Comparison of ENCODE assay signal across 16 cellular contexts in genomic region chr11:96470521-96470920, GRCh38.
DNase-seq lines count a peak whose midpoint lies in the region; ATAC-seq, FAIRE-seq and TF ChIP-seq lines count a peak whose summit lies in the region.
"Had no signal": no experiment of that assay in that cellular context is flagged by ENCODE, and none has a peak within 500 bp of the region (broad histone marks: within the 10 kb centered on the region; RNA-seq: fewer than 3 reads in every experiment).

No MANE protein-coding gene starts in this region.

- no peaks in the 10 kb centered on the region for H3K4me1 Mint-ChIP-seq in neural crest cell
- H3K4me1 Mint-ChIP-seq: CD14-positive monocyte; CD8-positive, alpha-beta memory T cell had no signal

- H3K9me3 Mint-ChIP-seq in neural crest cell = peaks cover 8% of the 10 kb centered on the region

- H3K36me3 Mint-ChIP-seq in neural crest cell (ENCODE audit: low read depth) = no peaks in the 10 kb centered on the region
- H3K36me3 Mint-ChIP-seq: CD14-positive monocyte had no signal

- in situ Hi-C loops in K562 (cut with MboI) = loop anchor here (25.0 kb wide), 1 partner anchor 817 kb away; no protein-coding TSS in a partner anchor

- no peak overlapping the region for H3K4me2 ChIP-seq in K562 (ENCODE audit: insufficient read depth, low read length)
- H3K4me2 ChIP-seq: A549, GM23338 had no signal

- no peak for TF ChIP-seq POLR2A in K562 (conservative IDR thresholded peaks at IDR 0.05)

- no peaks in the 10 kb centered on the region for H3K27me3 ChIP-seq in K562 (ENCODE audit: control insufficient read depth in 2 of 2, insufficient read depth in 2 of 2, low read length in 2 of 2)

- H3K27ac Mint-ChIP-seq in neural crest cell (ENCODE audit: unreplicated experiment) = peak overlapping the region; percentile 45
- H3K27ac Mint-ChIP-seq: CD14-positive monocyte, GM23338 had no signal

- H2AFZ ChIP-seq in K562 (ENCODE audit: low read depth, low read length) = no peak overlapping the region
- H2AFZ ChIP-seq: GM23338 had no signal

- H4K20me1 ChIP-seq in K562 (replicated peaks; ENCODE audit: control insufficient read depth, insufficient read depth, low read length) = no peaks in the 10 kb centered on the region

- H3K9me3 ChIP-seq in K562 (replicated peaks; ENCODE audit: control insufficient read depth, insufficient read depth, low read depth, low read length) = peaks cover 6% of the 10 kb centered on the region
- H3K9me3 ChIP-seq: A549 had no signal

- peaks cover 3% of the 10 kb centered on the region for H3K27me3 Mint-ChIP-seq in neural crest cell (ENCODE audit: low read depth)

- BruUV-seq in K562 (replicated peaks; lab: Mats Ljungman, UMichigan) = no TSS peak

- TF ChIP-seq EP300 in K562 (IDR thresholded peaks at IDR 0.05; ENCODE audit: low read length) = no peak

- peaks cover 0 to 3% of the 10 kb centered on the region in 2 experiments; a peak in 1 of 5 replicates for H3K4me1 ChIP-seq in K562 (replicated peaks in 1 of 2; ENCODE audit: control insufficient read depth in 2 of 2, insufficient read depth in 2 of 2, low read length in 2 of 2)
- H3K4me1 ChIP-seq: A549, Caco-2 had no signal

- DNase-seq in HCEC 1CT = peak; percentile 8
- DNase-seq in NCI-H226 = peak; percentile 7
- DNase-seq in K562 (ENCODE audit: extremely low read depth in 1 of 4, low spot score in 3 of 4) = no peak
- DNase-seq in neural crest cell (ENCODE audit: low read depth, low spot score) = no peak
- no peak for DNase-seq in NAMALWA (ENCODE audit: low spot score)
- no peak for DNase-seq in AG20443 (ENCODE audit: low spot score)
- no peak for DNase-seq in posterior cingulate gyrus
- DNase-seq: Caco-2; CD8-positive, alpha-beta memory T cell; DND-41; H7; IMR-90 had no signal

- no peak overlapping the region for H3K4me3 Mint-ChIP-seq in neural crest cell
- H3K4me3 Mint-ChIP-seq: CD14-positive monocyte; CD8-positive, alpha-beta memory T cell; GM23338 had no signal

- intact Hi-C loops in K562 (cut with micrococcal nuclease) (no loop called here), posterior cingulate gyrus (cut with DNase I) (no loop called here)

- ATAC-seq in K562 (no peak), GM21717 (IDR thresholded peaks at IDR 0.05; ENCODE audit: unreplicated experiment) (no peak)
- ATAC-seq: A549, GM23338 had no signal

- FAIRE-seq in K562 (lab: Jason Lieb, UNC) = no peak
- FAIRE-seq: A549 had no signal

- H3K4me3 ChIP-seq in K562 = no peak overlapping the region
- H3K4me3 ChIP-seq: A549, GM23338 had no signal

- H3K27ac ChIP-seq in K562 (ENCODE audit: extremely low read depth, low read depth, low read length) = no peak overlapping the region
- H3K27ac ChIP-seq: A549 had no signal

- no peak overlapping the region for H3K9ac ChIP-seq in K562 (ENCODE audit: insufficient read depth in 1 of 2, low read depth in 2 of 2, low read length in 2 of 2)

- POLR2A ChIA-PET in K562 (lab: Yijun Ruan, JAX) = interaction anchor here (1.2 kb wide), 1 partner anchor 13 kb away, joined by 3 read pairs; no protein-coding TSS in a partner anchor

- TF ChIP-seq CTCF in K562 (IDR thresholded peaks at IDR 0.05 in 2 of 3, conservative IDR thresholded peaks at IDR 0.05 in 1 of 3; ENCODE audit: insufficient read depth in 2 of 3, low read depth in 1 of 3, low read length in 3 of 3) (no peak), neural crest cell (conservative IDR thresholded peaks at IDR 0.05) (no peak)

- no peaks in the 10 kb centered on the region for H3K9me1 ChIP-seq in K562 (ENCODE audit: control insufficient read depth, insufficient read depth, low read length)

- H3K79me2 ChIP-seq in K562 (ENCODE audit: control insufficient read depth, insufficient read depth, low read length) = no peaks in the 10 kb centered on the region

- WGBS in K562 (ENCODE audit: insufficient coverage, low coverage, missing lambda C conversion rate) = 20% methylated on average over 1 of the region's 1 CpG

- CTCF ChIA-PET in K562 (lab: Yijun Ruan, JAX; ENCODE audit: low intra/inter-chr PET ratio) = no interaction called here

- H3K36me3 ChIP-seq in K562 (ENCODE audit: control insufficient read depth, insufficient read depth, low read length) = no peaks in the 10 kb centered on the region

- TF ChIP-seq RAD21 in K562 (CRISPR knock-in tag; conservative IDR thresholded peaks at IDR 0.05 in 1 of 2, IDR thresholded peaks at IDR 0.05 in 1 of 2) = no peak

TF ChIP-seq in K562, 482 proteins besides CTCF, POLR2A, EP300 and RAD21:
- TF ChIP-seq FOSL1 (tag; conservative IDR thresholded peaks at IDR 0.05) (0 out of 2 replicates have a peak, but pooled peaks have one; percentile 21), ZNF384 (IDR thresholded peaks at IDR 0.05; ENCODE audit: low read depth, low read length) (0 out of 2 replicates have a peak, but pooled peaks have one; percentile 25)
- TF ChIP-seq, protein P1, sequence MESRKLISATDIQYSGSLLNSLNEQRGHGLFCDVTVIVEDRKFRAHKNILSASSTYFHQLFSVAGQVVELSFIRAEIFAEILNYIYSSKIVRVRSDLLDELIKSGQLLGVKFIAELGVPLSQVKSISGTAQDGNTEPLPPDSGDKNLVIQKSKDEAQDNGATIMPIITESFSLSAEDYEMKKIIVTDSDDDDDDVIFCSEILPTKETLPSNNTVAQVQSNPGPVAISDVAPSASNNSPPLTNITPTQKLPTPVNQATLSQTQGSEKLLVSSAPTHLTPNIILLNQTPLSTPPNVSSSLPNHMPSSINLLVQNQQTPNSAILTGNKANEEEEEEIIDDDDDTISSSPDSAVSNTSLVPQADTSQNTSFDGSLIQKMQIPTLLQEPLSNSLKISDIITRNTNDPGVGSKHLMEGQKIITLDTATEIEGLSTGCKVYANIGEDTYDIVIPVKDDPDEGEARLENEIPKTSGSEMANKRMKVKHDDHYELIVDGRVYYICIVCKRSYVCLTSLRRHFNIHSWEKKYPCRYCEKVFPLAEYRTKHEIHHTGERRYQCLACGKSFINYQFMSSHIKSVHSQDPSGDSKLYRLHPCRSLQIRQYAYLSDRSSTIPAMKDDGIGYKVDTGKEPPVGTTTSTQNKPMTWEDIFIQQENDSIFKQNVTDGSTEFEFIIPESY (CRISPR knock-in tag; IDR thresholded peaks at IDR 0.05) = no peak
TF ChIP-seq in K562: peak in this region for 2.

Comparison
In these comparisons a context has a peak if more than half of its experiments do, and no peak if none do; other contexts are left out.
1. DNase-seq: peak in HCEC 1CT (single experiment) and NCI-H226 (single experiment); none in K562 (0 of 4), neural crest cell (single experiment), NAMALWA (single experiment), AG20443 (single experiment) and posterior cingulate gyrus (0 of 10).